ENCODE assay signal across 8 cellular contexts in genomic region chr1:54950361-54951163, GRCh38. TPM values are rescaled to one million over a fixed set of nuclear protein-coding genes. Genes with fewer than 3 reads are reported as not detected.
DNase-seq lines count a peak whose midpoint lies in the region; ATAC-seq and TF ChIP-seq lines count a peak whose summit lies in the region.

No MANE protein-coding gene starts in this region.

- peak; percentile 65 for TF ChIP-seq CTCF in GM06990 (IDR thresholded peaks at IDR 0.05; ENCODE audit: insufficient read depth, low read length, poor library complexity, severe bottlenecking)
- TF ChIP-seq CTCF in Panc1 (IDR thresholded peaks at IDR 0.05), result peak; percentile 86
- TF ChIP-seq CTCF in tibial artery (IDR thresholded peaks at IDR 0.05), result peak; percentile 78 to 90

- ATAC-seq in Panc1 (peak; percentile 90), GM18519 (IDR thresholded peaks at IDR 0.05; ENCODE audit: low FRiP score, unreplicated experiment) (no peak)

- POLR2A ChIA-PET in Panc1 (lab: Charles Lee), result interaction anchor here (0.6 kb wide), 1 partner anchor 113 kb away, joined by 4 read pairs; no protein-coding TSS in a partner anchor

- H3K9me3 ChIP-seq in Panc1 (ENCODE audit: control insufficient read depth, insufficient read depth, low read depth, low read length) (no peaks in the 10 kb centered on the region), tibial artery (no peaks in the 10 kb centered on the region)

- in situ Hi-C loops in Panc1 (cut with HindIII; ENCODE audit: low pct_unique_long_range_greater_than_20kb, low sequenced_read_pairs), result no loop called here

- H3K27me3 ChIP-seq in GM06990 (replicated peaks; ENCODE audit: control insufficient read depth, insufficient read depth, low read length) (no peaks in the 10 kb centered on the region), Panc1 (ENCODE audit: control insufficient read depth, insufficient read depth, low read length) (no peaks in the 10 kb centered on the region), tibial artery (no peaks in the 10 kb centered on the region)

- DNase-seq in GM06990 (ENCODE audit: extremely low read depth, insufficient read length), result peak; percentile 36
- peak; percentile 72 to 73 for DNase-seq in Kasumi-1 (lab: John Stamatoyannopoulos, UW)
- peak; percentile 85 for DNase-seq in Panc1 (ENCODE audit: low read depth, low spot score)
- peak; percentile 53 for DNase-seq in activated naive CD4-positive, alpha-beta T cell treated with Interleukin-2 at 50 U/mL for 16 hours
- DNase-seq in germinal center (ENCODE audit: low spot score), result peak; percentile 49
- peak; percentile 75 for DNase-seq in occipital lobe (lab: John Stamatoyannopoulos, UW)
- peak; percentile 76 to 84 for DNase-seq in tibial artery

- peak overlapping the region; percentile 23; the same call in 1 of the 2 replicates for H3K27ac ChIP-seq in Panc1 (ENCODE audit: low read length)
- H3K27ac ChIP-seq in tibial artery, result peak overlapping the region; percentile 41 to 55

- CTCF ChIA-PET in Panc1 (lab: Charles Lee), result interaction anchor here (0.7 to 1.5 kb wide), 6 partner anchors 8 to 84 kb away, joined by 3 to 17 read pairs (median 6); no protein-coding TSS in a partner anchor

- no peak overlapping the region for H3K4me3 ChIP-seq in GM06990 (replicated peaks; ENCODE audit: low read depth, low read length)
- H3K4me3 ChIP-seq in Panc1 (ENCODE audit: low read depth in 2 of 2, low read length in 2 of 2), result peak overlapping the region; percentile 8 to 47
- H3K4me3 ChIP-seq in tibial artery, result peak overlapping the region; percentile 18 to 23

- H3K36me3 ChIP-seq in GM06990 (ENCODE audit: control insufficient read depth, insufficient read depth, low read length) (no peaks in the 10 kb centered on the region), Panc1 (ENCODE audit: control insufficient read depth, insufficient read depth, low read length) (no peaks in the 10 kb centered on the region), tibial artery (no peaks in the 10 kb centered on the region)

- intact Hi-C loops in Panc1 (cut with micrococcal nuclease; ENCODE audit: unreplicated experiment) (loop anchor here (1.0 kb wide), 1 partner anchor 46 kb away; no protein-coding TSS in a partner anchor), tibial artery (cut with DNase I; ENCODE audit: low total_unique reads) (no loop called here)

- peaks cover 5% of the 10 kb centered on the region; the same call in 1 of the 2 replicates for H3K4me1 ChIP-seq in Panc1 (ENCODE audit: control insufficient read depth, insufficient read depth, low read length)
- peaks cover 0 to 23% (median 15%) of the 10 kb centered on the region in 4 donors for H3K4me1 ChIP-seq in tibial artery

- BruUV-seq in Panc1 (replicated peaks; lab: Mats Ljungman, UMichigan), result no TSS peak

RNA-seq across cellular contexts. Expression of gene TMEM61, which starts 29.9 kb away (rescaled TPM):
- total RNA-seq in Panc1 (2021; ENCODE audit: unreplicated experiment), result not detected
- polyA plus RNA-seq in Panc1 (2012; ENCODE audit: insufficient read length), result 0.21 TPM
- 0.16 TPM for total RNA-seq in occipital lobe

RNA-seq across cellular contexts. Expression of gene BSND, which starts 48.2 kb away (rescaled TPM):
- total RNA-seq in Panc1 (2021; ENCODE audit: unreplicated experiment), result not detected
- polyA plus RNA-seq in Panc1 (2012; ENCODE audit: insufficient read length), result not detected
- not detected for total RNA-seq in occipital lobe
